Comparison of ENCODE assay signal across 8 cellular contexts in the genomic region with DNA sequence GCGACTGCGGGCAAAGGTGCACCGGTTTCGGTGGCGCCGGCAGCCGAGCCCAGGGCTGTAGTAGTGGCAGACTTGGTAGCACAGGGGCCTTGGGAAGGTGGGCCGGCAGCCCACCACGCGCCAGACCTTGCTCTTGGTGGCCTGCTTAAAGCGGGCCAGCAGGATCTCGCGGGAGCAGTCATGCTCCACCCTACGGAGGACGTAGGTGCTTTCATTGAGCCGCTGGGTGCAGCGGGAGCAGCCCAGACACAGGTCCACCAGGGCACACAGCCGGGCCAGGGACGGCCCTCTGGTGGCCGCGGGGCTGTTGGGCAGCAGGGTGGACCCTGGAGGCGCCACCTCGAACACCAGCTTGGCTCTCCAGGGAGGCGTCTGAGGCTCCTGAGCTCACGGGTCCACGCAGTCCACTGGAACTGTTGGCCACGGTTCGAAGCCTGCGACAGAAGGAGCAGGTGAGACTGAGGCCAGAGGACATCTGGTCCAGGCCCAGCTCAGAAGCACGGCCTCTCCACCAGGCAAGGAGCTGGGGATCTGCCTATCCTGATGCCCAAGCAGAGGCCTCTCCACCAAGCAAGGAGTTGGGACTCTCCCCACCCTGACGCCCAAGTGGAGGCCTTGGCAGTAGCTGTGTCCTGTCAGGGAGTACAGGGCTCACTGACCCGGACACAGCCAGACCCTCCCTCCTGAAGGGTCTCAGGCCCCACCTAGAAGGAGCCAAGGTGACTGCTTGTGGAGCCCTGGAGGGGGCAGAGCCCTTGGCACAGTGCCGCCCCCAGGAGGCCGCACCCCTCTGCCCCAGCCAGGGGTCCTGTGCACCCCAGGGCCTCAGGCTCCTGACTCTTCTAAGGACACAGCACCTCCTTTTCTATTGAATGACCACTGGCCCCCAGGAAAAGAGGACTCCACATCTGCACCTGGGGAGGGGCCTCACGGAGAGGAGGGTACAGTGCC. TPM values are rescaled to one million over a fixed set of nuclear protein-coding genes. Genes with fewer than 3 reads are reported as not detected.
DNase-seq lines count a peak whose midpoint lies in the region; ATAC-seq and TF ChIP-seq lines count a peak whose summit lies in the region.

No MANE protein-coding gene starts in this region.

- DNase-seq in GM23248 (peak; percentile 38), SW480 (ENCODE audit: low spot score) (peak; percentile 22), glutamatergic neuron (peak; percentile 48), amniotic stem cell (lab: John Stamatoyannopoulos, UW) (no peak)

- peaks cover 1% of the 10 kb centered on the region for H3K27me3 Mint-ChIP-seq in glutamatergic neuron (ENCODE audit: unreplicated experiment)

- no peaks in the 10 kb centered on the region for H3K9me2 ChIP-seq in GM23248 (ENCODE audit: insufficient read depth)

- H3K4me1 Mint-ChIP-seq in glutamatergic neuron (ENCODE audit: low read depth, unreplicated experiment), result peaks cover 2% of the 10 kb centered on the region

- H3K4me2 ChIP-seq in GM23248 (ENCODE audit: unreplicated experiment), result peak overlapping the region; percentile 91

- ATAC-seq in HG03432 (IDR thresholded peaks at IDR 0.05; ENCODE audit: unreplicated experiment), result no peak
- no peak for ATAC-seq in GM21381 (IDR thresholded peaks at IDR 0.05; ENCODE audit: unreplicated experiment)
- no peak for ATAC-seq in GM21423 (IDR thresholded peaks at IDR 0.05; ENCODE audit: unreplicated experiment)

- H3K4me1 ChIP-seq in GM23248 (ENCODE audit: insufficient read depth), result 0 out of 2 replicates have a peak, but pooled peaks cover 10% of the 10 kb centered on the region

- peak; percentile 25 for TF ChIP-seq CTCF in glutamatergic neuron (IDR thresholded peaks at IDR 0.05; ENCODE audit: partially characterized antibody, unreplicated experiment)

- peak overlapping the region; percentile 87 for H3K9ac ChIP-seq in GM23248

- H4K20me1 ChIP-seq in GM23248 (ENCODE audit: insufficient read depth), result no peaks in the 10 kb centered on the region

- no peak overlapping the region for H3K27ac ChIP-seq in GM23248
- peak overlapping the region; percentile 87 to 98 (median 94) for H3K27ac ChIP-seq in skin epidermis

- H3K9me3 Mint-ChIP-seq in glutamatergic neuron (ENCODE audit: unreplicated experiment), result peaks cover 3% of the 10 kb centered on the region

- H3F3A ChIP-seq in GM23248 (ENCODE audit: insufficient read depth), result peaks cover 15% of the 10 kb centered on the region; the same call in 1 of the 2 replicates

- in situ Hi-C loops in GM23248 (cut with MboI), result no loop called here

- H3K27me3 ChIP-seq in GM23248 (replicated peaks; ENCODE audit: insufficient read depth), result no peaks in the 10 kb centered on the region

- peak overlapping the region; percentile 51; the same call in 1 of the 2 replicates for H2AFZ ChIP-seq in GM23248

- peak overlapping the region; percentile 88 for H3K4me3 Mint-ChIP-seq in glutamatergic neuron (ENCODE audit: unreplicated experiment)

- H3K79me2 ChIP-seq in GM23248 (ENCODE audit: insufficient read depth), result 0 out of 2 replicates have a peak, but pooled peaks cover 8% of the 10 kb centered on the region

- no peaks in the 10 kb centered on the region for H3K36me3 ChIP-seq in GM23248 (ENCODE audit: low read depth)

- no peaks in the 10 kb centered on the region for H3K9me3 ChIP-seq in GM23248 (ENCODE audit: low read depth)

- WGBS in GM23248 (ENCODE audit: low coverage in 1 of 2, low lambda C conversion rate in 2 of 2, missing lambda C conversion rate in 2 of 2), 2 experiments, result 76 to 78% methylated on average over 27 to 35 of the region's 35 CpGs

- H3K36me3 Mint-ChIP-seq in glutamatergic neuron (ENCODE audit: unreplicated experiment), result no peaks in the 10 kb centered on the region

- H3K27ac Mint-ChIP-seq in glutamatergic neuron (ENCODE audit: unreplicated experiment), result no peak overlapping the region

- H3K4me3 ChIP-seq in GM23248 (peak overlapping the region; percentile 90), skin epidermis (peak overlapping the region; percentile 58 to 95 (median 84))

RNA-seq across cellular contexts. Expression of gene HELZ2, which starts 1.0 kb away (rescaled TPM):
- 17.5 and 25.2 TPM in 2 replicates for total RNA-seq in GM23248 (2014; rRNA removed; shearing (Covaris generic))
- 3.0 and 3.7 TPM in 2 replicates for polyA plus RNA-seq in GM23248 (2016; fragmentation: Nextera tagmentation; extraction: Ambion mirVana)
- total RNA-seq in glutamatergic neuron (ENCODE audit: unreplicated experiment), result 87.7 TPM

RNA-seq across cellular contexts. Expression of gene FNDC11, which starts 19.1 kb away (rescaled TPM):
- 0.65 TPM in 1 of 2 replicates, not detected in the other for total RNA-seq in GM23248 (2014; rRNA removed; shearing (Covaris generic))
- polyA plus RNA-seq in GM23248 (2016; fragmentation: Nextera tagmentation; extraction: Ambion mirVana), result 0.15 and 0.37 TPM in 2 replicates
- 9.3 TPM for total RNA-seq in glutamatergic neuron (ENCODE audit: unreplicated experiment)

RNA-seq across cellular contexts. Expression of gene SRMS, which starts 25.5 kb away (rescaled TPM):
- total RNA-seq in GM23248 (2014; rRNA removed; shearing (Covaris generic)), result not detected in 2 replicates
- polyA plus RNA-seq in GM23248 (2016; fragmentation: Nextera tagmentation; extraction: Ambion mirVana), result not detected in 2 replicates
- total RNA-seq in glutamatergic neuron (ENCODE audit: unreplicated experiment), result not detected

RNA-seq across cellular contexts. Expression of gene PTK6, which starts 35.9 kb away (rescaled TPM):
- total RNA-seq in GM23248 (2014; rRNA removed; shearing (Covaris generic)), result 0.13 TPM in 1 of 2 replicates, not detected in the other
- polyA plus RNA-seq in GM23248 (2016; fragmentation: Nextera tagmentation; extraction: Ambion mirVana), result 0.06 TPM in 1 of 2 replicates, not detected in the other
- 0.17 TPM for total RNA-seq in glutamatergic neuron (ENCODE audit: unreplicated experiment)

RNA-seq across cellular contexts. Expression of gene PPDPF, which starts 52.5 kb away (rescaled TPM):
- total RNA-seq in GM23248 (2014; rRNA removed; shearing (Covaris generic)), result 132 and 236 TPM in 2 replicates
- 170 and 171 TPM in 2 replicates for polyA plus RNA-seq in GM23248 (2016; fragmentation: Nextera tagmentation; extraction: Ambion mirVana)
- 293 TPM for total RNA-seq in glutamatergic neuron (ENCODE audit: unreplicated experiment)
